Comparison of ENCODE assay signal across 18 cellular contexts in genomic region chr15:50138391-50138790, GRCh38. TPM values are rescaled to one million over a fixed set of nuclear protein-coding genes. Genes with fewer than 3 reads are reported as not detected.
DNase-seq lines count a peak whose midpoint lies in the region; ATAC-seq, FAIRE-seq and TF ChIP-seq lines count a peak whose summit lies in the region.
"Had no signal": no experiment of that assay in that cellular context is flagged by ENCODE, and none has a peak within 500 bp of the region (broad histone marks: within the 10 kb centered on the region; RNA-seq: fewer than 3 reads in every experiment).

No MANE protein-coding gene starts in this region.

- no peak for TF ChIP-seq EP300 in GM12878 (IDR thresholded peaks at IDR 0.05; ENCODE audit: borderline replicate concordance in 1 of 2, control insufficient read depth in 1 of 2, low read depth in 2 of 2, low read length in 2 of 2)

- no peaks in the 10 kb centered on the region for H3F3A ChIP-seq in neural progenitor cell (ENCODE audit: low read depth)

- in situ Hi-C loops in GM12878 (cut with MboI) = no loop called here

- SMC1A ChIA-PET in GM12878 (lab: Charles Lee; ENCODE audit: uncharacterized antibody, unreplicated experiment) = interaction anchor here (1.2 kb wide), 1 partner anchor 67 kb away, joined by 3 read pairs; no protein-coding TSS in a partner anchor

- no peaks in the 10 kb centered on the region for H3K79me2 ChIP-seq in GM12878 (ENCODE audit: control insufficient read depth, insufficient read depth, low read length)
- H3K79me2 ChIP-seq in neural progenitor cell (ENCODE audit: low read depth) = no peaks in the 10 kb centered on the region

- H3K27ac Mint-ChIP-seq in activated CD8-positive, alpha-beta T cell treated with anti-CD3 and anti-CD28 coated beads for 36 hours = peak overlapping the region; percentile 92
- H3K27ac Mint-ChIP-seq in activated CD8-positive, alpha-beta T cell treated with anti-CD3 and anti-CD28 coated beads, Interleukin-2, amount 10 ng/mL, durations not matched to agents 7 days and 5 days = no peak overlapping the region
- H3K27ac Mint-ChIP-seq in HFFc6 (peak overlapping the region; percentile 99), neural progenitor cell (no peak overlapping the region)

- H3K9me3 ChIP-seq in GM12878 (replicated peaks; ENCODE audit: control insufficient read depth, insufficient read depth, low read length) (no peaks in the 10 kb centered on the region; the same call in 2 of the 3 replicates), neural progenitor cell (ENCODE audit: low read depth) (no peaks in the 10 kb centered on the region)
- H3K9me3 ChIP-seq: adrenal gland, neutrophil, SJSA1 had no signal

- H3K36me3 ChIP-seq in GM12878 (ENCODE audit: control insufficient read depth in 2 of 2, insufficient read depth in 2 of 2, low read length in 1 of 2) (no peaks in the 10 kb centered on the region), neural progenitor cell (no peaks in the 10 kb centered on the region)
- H3K36me3 ChIP-seq: adrenal gland, neutrophil, SJSA1 had no signal

- FAIRE-seq in GM12878 (lab: Jason Lieb, UNC) = no peak

- no peak for TF ChIP-seq CTCF in activated CD8-positive, alpha-beta T cell treated with anti-CD3 and anti-CD28 coated beads for 36 hours (IDR thresholded peaks at IDR 0.05)
- TF ChIP-seq CTCF in HFFc6 (IDR thresholded peaks at IDR 0.05) (peak; percentile 72), GM12878 (IDR thresholded peaks at IDR 0.05 in 2 of 3, conservative IDR thresholded peaks at IDR 0.05 in 1 of 3; ENCODE audit: control insufficient read depth in 2 of 3, extremely low read depth in 1 of 3, insufficient read depth in 1 of 3, low read depth in 3 of 3, low read length in 3 of 3) (peak in 2 of 3 experiments; percentile 8 to 9; a peak in 1 of 6 replicates), neural progenitor cell (IDR thresholded peaks at IDR 0.05) (peak; percentile 24)

- RAD21 ChIA-PET in GM12878 (lab: Charles Lee; ENCODE audit: unreplicated experiment) = interaction anchor here (1.1 kb wide), 1 partner anchor 897 kb away, joined by 4 read pairs; no protein-coding TSS in a partner anchor

- peaks cover 43% of the 10 kb centered on the region for H3K4me1 Mint-ChIP-seq in activated CD8-positive, alpha-beta T cell treated with anti-CD3 and anti-CD28 coated beads for 36 hours (ENCODE audit: low read depth)
- H3K4me1 Mint-ChIP-seq in activated CD8-positive, alpha-beta T cell treated with anti-CD3 and anti-CD28 coated beads, Interleukin-2, amount 10 ng/mL, durations not matched to agents 7 days and 5 days (ENCODE audit: low read depth) = peaks cover 47% of the 10 kb centered on the region
- H3K4me1 Mint-ChIP-seq in HFFc6 (ENCODE audit: low read depth) (peaks cover 75% of the 10 kb centered on the region), neural progenitor cell (peaks cover 7% of the 10 kb centered on the region)

- CTCF ChIA-PET in activated CD8-positive, alpha-beta T cell treated with anti-CD3 and anti-CD28 coated beads for 36 hours (lab: Charles Lee) = interaction anchor here (1.2 kb wide), 1 partner anchor 12 kb away, joined by 3 read pairs; no protein-coding TSS in a partner anchor
- CTCF ChIA-PET in activated CD8-positive, alpha-beta T cell treated with anti-CD3 and anti-CD28 coated beads, Interleukin-2, amount 10 ng/mL, durations not matched to agents 7 days and 5 days (lab: Charles Lee) = interaction anchor here (1.2 to 2.2 kb wide), 4 partner anchors 12 to 60 kb away, joined by 3 to 9 read pairs (median 6); no protein-coding TSS in a partner anchor
- CTCF ChIA-PET in GM12878 (lab: Yijun Ruan, JAX) = interaction anchor here (0.8 to 1.3 kb wide), 3 partner anchors 22 to 982 kb away, joined by 3 to 9 read pairs (median 3); no protein-coding TSS in a partner anchor

- peaks cover 9% of the 10 kb centered on the region for H3K36me3 Mint-ChIP-seq in activated CD8-positive, alpha-beta T cell treated with anti-CD3 and anti-CD28 coated beads for 36 hours (ENCODE audit: low read depth)
- no peaks in the 10 kb centered on the region for H3K36me3 Mint-ChIP-seq in activated CD8-positive, alpha-beta T cell treated with anti-CD3 and anti-CD28 coated beads, Interleukin-2, amount 10 ng/mL, durations not matched to agents 7 days and 5 days (ENCODE audit: low read depth)
- H3K36me3 Mint-ChIP-seq in HFFc6 (ENCODE audit: low read depth) = peaks cover 7% of the 10 kb centered on the region
- H3K36me3 Mint-ChIP-seq in neural progenitor cell = no peaks in the 10 kb centered on the region

- peaks cover 3% of the 10 kb centered on the region for H3K9me3 Mint-ChIP-seq in activated CD8-positive, alpha-beta T cell treated with anti-CD3 and anti-CD28 coated beads for 36 hours
- H3K9me3 Mint-ChIP-seq in activated CD8-positive, alpha-beta T cell treated with anti-CD3 and anti-CD28 coated beads, Interleukin-2, amount 10 ng/mL, durations not matched to agents 7 days and 5 days (ENCODE audit: insufficient read depth) = no peaks in the 10 kb centered on the region
- no peaks in the 10 kb centered on the region for H3K9me3 Mint-ChIP-seq in HFFc6
- H3K9me3 Mint-ChIP-seq in neural progenitor cell = no peaks in the 10 kb centered on the region

- H3K4me3 ChIP-seq in GM12878 (no peak overlapping the region), neural progenitor cell (no peak overlapping the region)
- H3K4me3 ChIP-seq: adrenal gland, SJSA1 had no signal

- H3K4me2 ChIP-seq in GM12878 (ENCODE audit: control insufficient read depth, insufficient read depth) = no peak overlapping the region
- H3K4me2 ChIP-seq in neural progenitor cell = no peak overlapping the region

- peak; percentile 19; the same call in 1 of the 2 replicates for TF ChIP-seq RAD21 in GM12878 (IDR thresholded peaks at IDR 0.05; ENCODE audit: insufficient read depth, low read depth, low read length)

- H3K27me3 Mint-ChIP-seq in activated CD8-positive, alpha-beta T cell treated with anti-CD3 and anti-CD28 coated beads for 36 hours = no peaks in the 10 kb centered on the region
- H3K27me3 Mint-ChIP-seq in activated CD8-positive, alpha-beta T cell treated with anti-CD3 and anti-CD28 coated beads, Interleukin-2, amount 10 ng/mL, durations not matched to agents 7 days and 5 days (ENCODE audit: low read depth) = no peaks in the 10 kb centered on the region
- H3K27me3 Mint-ChIP-seq in HFFc6 (ENCODE audit: insufficient read depth) (peaks cover 3% of the 10 kb centered on the region), neural progenitor cell (ENCODE audit: insufficient read depth, low read depth) (no peaks in the 10 kb centered on the region)

- H4K20me1 ChIP-seq in GM12878 (ENCODE audit: control insufficient read depth, insufficient read depth) = no peaks in the 10 kb centered on the region
- no peaks in the 10 kb centered on the region for H4K20me1 ChIP-seq in neural progenitor cell (ENCODE audit: low read depth)

- H3K27me3 ChIP-seq in GM12878 (replicated peaks in 1 of 2; ENCODE audit: control insufficient read depth in 2 of 2, insufficient read depth in 2 of 2, low read length in 1 of 2) (peaks cover 0 to 2% of the 10 kb centered on the region in 2 experiments; a peak in 2 of 4 replicates), neural progenitor cell (no peaks in the 10 kb centered on the region)
- H3K27me3 ChIP-seq: adrenal gland, neutrophil, SJSA1 had no signal

- intact Hi-C loops in activated CD8-positive, alpha-beta T cell treated with anti-CD3 and anti-CD28 coated beads for 36 hours (cut with micrococcal nuclease) = no loop called here
- intact Hi-C loops in GM12878 (cut with micrococcal nuclease; ENCODE audit: unreplicated experiment) = no loop called here

- H3K4me3 Mint-ChIP-seq in activated CD8-positive, alpha-beta T cell treated with anti-CD3 and anti-CD28 coated beads for 36 hours = no peak overlapping the region
- no peak overlapping the region for H3K4me3 Mint-ChIP-seq in activated CD8-positive, alpha-beta T cell treated with anti-CD3 and anti-CD28 coated beads, Interleukin-2, amount 10 ng/mL, durations not matched to agents 7 days and 5 days
- H3K4me3 Mint-ChIP-seq in HFFc6 (no peak overlapping the region), neural progenitor cell (no peak overlapping the region)

- no peak for TF ChIP-seq POLR2A in GM12878 (IDR thresholded peaks at IDR 0.05; ENCODE audit: low read depth, low read length)

- H2AFZ ChIP-seq in GM12878 (ENCODE audit: control insufficient read depth, low read depth, low read length) (no peak overlapping the region), neural progenitor cell (replicated peaks) (no peak overlapping the region)

- no peak for ATAC-seq in activated CD8-positive, alpha-beta T cell treated with anti-CD3 and anti-CD28 coated beads for 36 hours
- ATAC-seq in activated CD8-positive, alpha-beta T cell treated with anti-CD3 and anti-CD28 coated beads, Interleukin-2, amount 10 ng/mL, durations not matched to agents 7 days and 5 days = no peak
- ATAC-seq in GM12878 (no peak), HG02973 (IDR thresholded peaks at IDR 0.05; ENCODE audit: unreplicated experiment) (no peak)
- ATAC-seq: left colon had no signal

- H3K9ac ChIP-seq in GM12878 (ENCODE audit: control insufficient read depth, insufficient read depth, low read length) (no peak overlapping the region), neural progenitor cell (no peak overlapping the region)

- POLR2A ChIA-PET in activated CD8-positive, alpha-beta T cell treated with anti-CD3 and anti-CD28 coated beads for 36 hours (lab: Charles Lee) = no interaction called here
- POLR2A ChIA-PET in activated CD8-positive, alpha-beta T cell treated with anti-CD3 and anti-CD28 coated beads, Interleukin-2, amount 10 ng/mL, durations not matched to agents 7 days and 5 days (lab: Charles Lee) = no interaction called here
- POLR2A ChIA-PET in GM12878 (lab: Charles Lee) = no interaction called here

- H3K4me1 ChIP-seq in GM12878 (ENCODE audit: control insufficient read depth, insufficient read depth, low read length) = no peaks in the 10 kb centered on the region
- H3K4me1 ChIP-seq in neural progenitor cell = no peaks in the 10 kb centered on the region
- H3K4me1 ChIP-seq: adrenal gland had no signal

- BruUV-seq in GM12878 (replicated peaks; lab: Mats Ljungman, UMichigan) = no TSS peak

- DNase-seq in activated CD8-positive, alpha-beta T cell treated with anti-CD3 and anti-CD28 coated beads for 36 hours = no peak
- DNase-seq in activated CD8-positive, alpha-beta T cell treated with anti-CD3 and anti-CD28 coated beads, Interleukin-2, amount 10 ng/mL, durations not matched to agents 7 days and 5 days = no peak
- DNase-seq in HFFc6 (no peak), GM12878 (ENCODE audit: low read depth, low spot score) (no peak), neural progenitor cell (ENCODE audit: low spot score) (no peak), glomerular visceral epithelial cell (ENCODE audit: extremely low spot score) (no peak)
- no peak for DNase-seq in activated CD4-positive, CD25-positive, alpha-beta regulatory T cell (lab: John Stamatoyannopoulos, UW)
- DNase-seq: activated CD4-positive, alpha-beta T cell treated with anti-CD3 and anti-CD28 coated beads, Interleukin-2, amount 50 U/mL, for 48 hours; adrenal gland; C1 segment of cervical spinal cord; glutamatergic neuron; left colon; NCI-H1417; NCI-H526 treated with DMSO at 0.1 percent for 48 hours had no signal

- H3K27ac ChIP-seq in GM12878 (ENCODE audit: control insufficient read depth, insufficient read depth) = no peak overlapping the region
- no peak overlapping the region for H3K27ac ChIP-seq in neural progenitor cell
- H3K27ac ChIP-seq: neutrophil had no signal

RNA-seq across cellular contexts. Expression of gene ATP8B4, which starts 19.4 kb away (rescaled TPM):
- total RNA-seq in activated CD8-positive, alpha-beta T cell treated with anti-CD3 and anti-CD28 coated beads for 36 hours = 1 to 10 TPM; 4.6 to 5.8 TPM
- total RNA-seq in activated CD8-positive, alpha-beta T cell treated with anti-CD3 and anti-CD28 coated beads, Interleukin-2, amount 10 ng/mL, durations not matched to agents 7 days and 5 days = 10 to 100 TPM; 35.9 to 39.2 TPM
- 1 to 10 TPM in 2 of 6 experiments, under 1 TPM in 4; 0.31 to 1.6 (median 0.91) TPM for total RNA-seq in HFFc6 (2021; fragmentation: NEBNext Ultra II Directional; extraction: Animal tissue kit (Norgen Biotek cat#: 25700))
- total RNA-seq in GM12878 (2013; cell fraction: nucleolus; rRNA removed) = 0.49 and 1.2 TPM in 2 replicates
- 0.23 and 0.49 TPM in 2 replicates for total RNA-seq in GM12878 (2014; rRNA removed)
- 0.27 and 0.55 TPM in 2 replicates for total RNA-seq in GM12878 (2014; rRNA removed; fragmentation: Illumina TruSeq; extraction: Trizol)
- total RNA-seq in GM12878 (2021) = 0.23 and 0.56 TPM in 2 replicates
- polyA plus RNA-seq in GM12878 (2011; ENCODE audit: low read depth) = 0.05 TPM
- 0.15 and 0.29 TPM in 2 replicates for polyA plus RNA-seq in GM12878 (2011; rRNA removed)
- 0.08 and 0.09 TPM in 2 replicates for polyA plus RNA-seq in GM12878 (2011; cell fraction: cytosol; rRNA removed)
- polyA plus RNA-seq in GM12878 (2011; cell fraction: nucleus; rRNA removed) = 0.25 and 0.33 TPM in 2 replicates
- 0.11 and 0.12 TPM in 2 replicates for polyA plus RNA-seq in GM12878 (2012)
- polyA plus RNA-seq in GM12878 (2014; fragmentation: Illumina TruSeq; extraction: Trizol) = 0.10 and 0.82 TPM in 2 replicates
- polyA plus RNA-seq in GM12878 (2014; fragmentation: Nextera tagmentation; extraction: Ambion mirVana) = under 1 TPM; 0.02 TPM
- 0.08 TPM in 2 replicates for polyA plus RNA-seq in GM12878 (2014; rRNA removed)
- under 1 TPM; 0.48 to 0.94 TPM for polyA plus RNA-seq in GM12878 (2016; fragmentation: Nextera tagmentation; extraction: Ambion mirVana)
- 0.72 and 2.7 TPM in 2 replicates for polyA minus RNA-seq in GM12878 (2011; rRNA and poly(A)+ RNA removed)
- polyA minus RNA-seq in GM12878 (2011; cell fraction: cytosol; rRNA and poly(A)+ RNA removed) = not detected in 2 replicates
- 1.4 and 1.5 TPM in 2 replicates for polyA minus RNA-seq in GM12878 (2011; cell fraction: nucleus; rRNA and poly(A)+ RNA removed)
- 2.0 and 2.7 TPM in 2 replicates for total RNA-seq in neural progenitor cell (ENCODE audit: low replicate concordance)

RNA-seq across cellular contexts. Expression of gene SLC27A2, which starts 43.6 kb away (rescaled TPM):
- 1 to 10 TPM; 9.8 to 9.9 TPM for total RNA-seq in activated CD8-positive, alpha-beta T cell treated with anti-CD3 and anti-CD28 coated beads for 36 hours
- total RNA-seq in activated CD8-positive, alpha-beta T cell treated with anti-CD3 and anti-CD28 coated beads, Interleukin-2, amount 10 ng/mL, durations not matched to agents 7 days and 5 days = 10 to 100 TPM; 11.6 to 12.5 TPM
- 1 to 10 TPM in 5 of 6 experiments, under 1 TPM in 1; 0.87 to 2.0 (median 1.3) TPM for total RNA-seq in HFFc6 (2021; fragmentation: NEBNext Ultra II Directional; extraction: Animal tissue kit (Norgen Biotek cat#: 25700))
- 0.88 and 2.2 TPM in 2 replicates for total RNA-seq in GM12878 (2013; cell fraction: nucleolus; rRNA removed)
- 0.62 and 0.82 TPM in 2 replicates for total RNA-seq in GM12878 (2014; rRNA removed)
- 0.98 and 1.1 TPM in 2 replicates for total RNA-seq in GM12878 (2014; rRNA removed; fragmentation: Illumina TruSeq; extraction: Trizol)
- 0.38 and 0.64 TPM in 2 replicates for total RNA-seq in GM12878 (2021)
- 0.24 TPM for polyA plus RNA-seq in GM12878 (2011; ENCODE audit: low read depth)
- 0.69 and 1.5 TPM in 2 replicates for polyA plus RNA-seq in GM12878 (2011; rRNA removed)
- 0.46 and 0.59 TPM in 2 replicates for polyA plus RNA-seq in GM12878 (2011; cell fraction: cytosol; rRNA removed)
- 0.46 and 0.47 TPM in 2 replicates for polyA plus RNA-seq in GM12878 (2011; cell fraction: nucleus; rRNA removed)
- polyA plus RNA-seq in GM12878 (2012) = 0.38 and 0.52 TPM in 2 replicates
- 0.55 and 0.59 TPM in 2 replicates for polyA plus RNA-seq in GM12878 (2014; fragmentation: Illumina TruSeq; extraction: Trizol)
- polyA plus RNA-seq in GM12878 (2014; fragmentation: Nextera tagmentation; extraction: Ambion mirVana) = under 1 TPM in 1 of 2 experiments, not detected in 1; 0.22 TPM
- 0.67 and 0.83 TPM in 2 replicates for polyA plus RNA-seq in GM12878 (2014; rRNA removed)
- 1 to 10 TPM in 1 of 2 experiments, under 1 TPM in 1; 0.98 to 1.2 TPM for polyA plus RNA-seq in GM12878 (2016; fragmentation: Nextera tagmentation; extraction: Ambion mirVana)
- polyA minus RNA-seq in GM12878 (2011; rRNA and poly(A)+ RNA removed) = 0.36 and 0.80 TPM in 2 replicates
- polyA minus RNA-seq in GM12878 (2011; cell fraction: cytosol; rRNA and poly(A)+ RNA removed) = 3.3 and 4.0 TPM in 2 replicates
- 1.2 and 1.4 TPM in 2 replicates for polyA minus RNA-seq in GM12878 (2011; cell fraction: nucleus; rRNA and poly(A)+ RNA removed)
- 2.1 and 3.8 TPM in 2 replicates for total RNA-seq in neural progenitor cell (ENCODE audit: low replicate concordance)
- total RNA-seq: HT1080 had no signal

Comparison
In these comparisons a context has a peak if more than half of its experiments do, and no peak if none do; other contexts are left out.
1. H3K27ac Mint-ChIP-seq: peak in activated CD8-positive, alpha-beta T cell treated with anti-CD3 and anti-CD28 coated beads for 36 hours (single experiment) and HFFc6 (single experiment); none in activated CD8-positive, alpha-beta T cell treated with anti-CD3 and anti-CD28 coated beads, Interleukin-2, amount 10 ng/mL, durations not matched to agents 7 days and 5 days (single experiment) and neural progenitor cell (single experiment).
2. RNA of gene ATP8B4, which starts 19.4 kb away (total RNA-seq): 35.9 to 39.2 TPM in activated CD8-positive, alpha-beta T cell treated with anti-CD3 and anti-CD28 coated beads, Interleukin-2, amount 10 ng/mL, durations not matched to agents 7 days and 5 days; 4.6 to 5.8 TPM in activated CD8-positive, alpha-beta T cell treated with anti-CD3 and anti-CD28 coated beads for 36 hours, 2.0 to 2.7 TPM in neural progenitor cell, 0.31 to 1.6 TPM in HFFc6 and 0.23 to 1.2 TPM in GM12878; every median in the first group is over 4 times any median in the second.